ENCODE assay signal across 1 cellular context in the genomic region with DNA sequence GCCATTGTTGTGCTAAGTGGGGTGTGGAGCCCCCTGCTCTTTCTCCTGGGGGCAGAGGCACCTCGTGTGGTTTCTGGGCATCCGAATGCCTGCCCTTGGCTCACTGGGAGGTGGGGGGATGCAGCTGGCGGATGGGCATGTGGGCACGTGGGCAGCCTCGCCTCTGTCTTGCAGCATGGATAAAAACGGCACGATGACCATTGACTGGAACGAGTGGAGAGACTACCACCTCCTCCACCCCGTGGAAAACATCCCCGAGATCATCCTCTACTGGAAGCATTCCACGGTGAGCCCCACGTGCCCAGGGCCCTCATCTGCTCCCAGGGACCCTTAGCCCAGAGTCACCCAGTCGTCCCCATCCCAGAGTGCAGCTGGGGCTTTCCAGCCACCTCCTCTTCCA.
A peak's percentile ranks its signal among the peaks of the same experiment; 100 is the strongest.
TF ChIP-seq lines count a peak whose summit lies in the region.

No MANE protein-coding gene starts in this region.

TF ChIP-seq in HepG2, 621 proteins besides CTCF, POLR2A, EP300 and RAD21:
- TF ChIP-seq, protein P1, sequence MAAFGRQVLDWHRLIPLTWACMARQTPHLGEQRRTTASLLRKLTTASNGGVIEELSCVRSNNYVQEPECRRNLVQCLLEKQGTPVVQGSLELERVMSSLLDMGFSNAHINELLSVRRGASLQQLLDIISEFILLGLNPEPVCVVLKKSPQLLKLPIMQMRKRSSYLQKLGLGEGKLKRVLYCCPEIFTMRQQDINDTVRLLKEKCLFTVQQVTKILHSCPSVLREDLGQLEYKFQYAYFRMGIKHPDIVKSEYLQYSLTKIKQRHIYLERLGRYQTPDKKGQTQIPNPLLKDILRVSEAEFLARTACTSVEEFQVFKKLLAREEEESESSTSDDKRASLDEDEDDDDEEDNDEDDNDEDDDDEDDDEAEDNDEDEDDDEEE (CRISPR knock-in tag; IDR thresholded peaks at IDR 0.05) = no peak
- TF ChIP-seq ZNF138 (CRISPR knock-in tag; IDR thresholded peaks at IDR 0.05; ENCODE audit: low read depth) = 0 out of 2 replicates have a peak, but pooled peaks have one; percentile 12
- TF ChIP-seq ZNF136 (CRISPR knock-in tag; IDR thresholded peaks at IDR 0.05; ENCODE audit: low read depth) = no peak
- no peak for TF ChIP-seq ZKSCAN8 (CRISPR knock-in tag; IDR thresholded peaks at IDR 0.05; ENCODE audit: borderline replicate concordance)
- TF ChIP-seq STAG1 (CRISPR knock-in tag; IDR thresholded peaks at IDR 0.05) = no peak
- TF ChIP-seq, protein P2, sequence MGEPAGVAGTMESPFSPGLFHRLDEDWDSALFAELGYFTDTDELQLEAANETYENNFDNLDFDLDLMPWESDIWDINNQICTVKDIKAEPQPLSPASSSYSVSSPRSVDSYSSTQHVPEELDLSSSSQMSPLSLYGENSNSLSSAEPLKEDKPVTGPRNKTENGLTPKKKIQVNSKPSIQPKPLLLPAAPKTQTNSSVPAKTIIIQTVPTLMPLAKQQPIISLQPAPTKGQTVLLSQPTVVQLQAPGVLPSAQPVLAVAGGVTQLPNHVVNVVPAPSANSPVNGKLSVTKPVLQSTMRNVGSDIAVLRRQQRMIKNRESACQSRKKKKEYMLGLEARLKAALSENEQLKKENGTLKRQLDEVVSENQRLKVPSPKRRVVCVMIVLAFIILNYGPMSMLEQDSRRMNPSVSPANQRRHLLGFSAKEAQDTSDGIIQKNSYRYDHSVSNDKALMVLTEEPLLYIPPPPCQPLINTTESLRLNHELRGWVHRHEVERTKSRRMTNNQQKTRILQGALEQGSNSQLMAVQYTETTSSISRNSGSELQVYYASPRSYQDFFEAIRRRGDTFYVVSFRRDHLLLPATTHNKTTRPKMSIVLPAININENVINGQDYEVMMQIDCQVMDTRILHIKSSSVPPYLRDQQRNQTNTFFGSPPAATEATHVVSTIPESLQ (CRISPR knock-in tag; conservative IDR thresholded peaks at IDR 0.05) = no peak
- 0 out of 2 replicates have a peak, but pooled peaks have one; percentile 22 for TF ChIP-seq RBFOX2 (IDR thresholded peaks at IDR 0.05; ENCODE audit: low read depth, low read length)
- no peak for TF ChIP-seq ZNF317 (CRISPR knock-in tag; IDR thresholded peaks at IDR 0.05)
- TF ChIP-seq ZNF737 (CRISPR knock-in tag; IDR thresholded peaks at IDR 0.05; ENCODE audit: borderline replicate concordance) = no peak
- no peak for TF ChIP-seq GTF3A (CRISPR knock-in tag; conservative IDR thresholded peaks at IDR 0.05)
- 0 out of 2 replicates have a peak, but pooled peaks have one; percentile 70 for TF ChIP-seq HNRNPL (IDR thresholded peaks at IDR 0.05; ENCODE audit: low read depth, low read length)
- TF ChIP-seq, protein P3, sequence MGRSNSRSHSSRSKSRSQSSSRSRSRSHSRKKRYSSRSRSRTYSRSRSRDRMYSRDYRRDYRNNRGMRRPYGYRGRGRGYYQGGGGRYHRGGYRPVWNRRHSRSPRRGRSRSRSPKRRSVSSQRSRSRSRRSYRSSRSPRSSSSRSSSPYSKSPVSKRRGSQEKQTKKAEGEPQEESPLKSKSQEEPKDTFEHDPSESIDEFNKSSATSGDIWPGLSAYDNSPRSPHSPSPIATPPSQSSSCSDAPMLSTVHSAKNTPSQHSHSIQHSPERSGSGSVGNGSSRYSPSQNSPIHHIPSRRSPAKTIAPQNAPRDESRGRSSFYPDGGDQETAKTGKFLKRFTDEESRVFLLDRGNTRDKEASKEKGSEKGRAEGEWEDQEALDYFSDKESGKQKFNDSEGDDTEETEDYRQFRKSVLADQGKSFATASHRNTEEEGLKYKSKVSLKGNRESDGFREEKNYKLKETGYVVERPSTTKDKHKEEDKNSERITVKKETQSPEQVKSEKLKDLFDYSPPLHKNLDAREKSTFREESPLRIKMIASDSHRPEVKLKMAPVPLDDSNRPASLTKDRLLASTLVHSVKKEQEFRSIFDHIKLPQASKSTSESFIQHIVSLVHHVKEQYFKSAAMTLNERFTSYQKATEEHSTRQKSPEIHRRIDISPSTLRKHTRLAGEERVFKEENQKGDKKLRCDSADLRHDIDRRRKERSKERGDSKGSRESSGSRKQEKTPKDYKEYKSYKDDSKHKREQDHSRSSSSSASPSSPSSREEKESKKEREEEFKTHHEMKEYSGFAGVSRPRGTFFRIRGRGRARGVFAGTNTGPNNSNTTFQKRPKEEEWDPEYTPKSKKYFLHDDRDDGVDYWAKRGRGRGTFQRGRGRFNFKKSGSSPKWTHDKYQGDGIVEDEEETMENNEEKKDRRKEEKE (IDR thresholded peaks at IDR 0.05) = no peak
- TF ChIP-seq, protein P4, sequence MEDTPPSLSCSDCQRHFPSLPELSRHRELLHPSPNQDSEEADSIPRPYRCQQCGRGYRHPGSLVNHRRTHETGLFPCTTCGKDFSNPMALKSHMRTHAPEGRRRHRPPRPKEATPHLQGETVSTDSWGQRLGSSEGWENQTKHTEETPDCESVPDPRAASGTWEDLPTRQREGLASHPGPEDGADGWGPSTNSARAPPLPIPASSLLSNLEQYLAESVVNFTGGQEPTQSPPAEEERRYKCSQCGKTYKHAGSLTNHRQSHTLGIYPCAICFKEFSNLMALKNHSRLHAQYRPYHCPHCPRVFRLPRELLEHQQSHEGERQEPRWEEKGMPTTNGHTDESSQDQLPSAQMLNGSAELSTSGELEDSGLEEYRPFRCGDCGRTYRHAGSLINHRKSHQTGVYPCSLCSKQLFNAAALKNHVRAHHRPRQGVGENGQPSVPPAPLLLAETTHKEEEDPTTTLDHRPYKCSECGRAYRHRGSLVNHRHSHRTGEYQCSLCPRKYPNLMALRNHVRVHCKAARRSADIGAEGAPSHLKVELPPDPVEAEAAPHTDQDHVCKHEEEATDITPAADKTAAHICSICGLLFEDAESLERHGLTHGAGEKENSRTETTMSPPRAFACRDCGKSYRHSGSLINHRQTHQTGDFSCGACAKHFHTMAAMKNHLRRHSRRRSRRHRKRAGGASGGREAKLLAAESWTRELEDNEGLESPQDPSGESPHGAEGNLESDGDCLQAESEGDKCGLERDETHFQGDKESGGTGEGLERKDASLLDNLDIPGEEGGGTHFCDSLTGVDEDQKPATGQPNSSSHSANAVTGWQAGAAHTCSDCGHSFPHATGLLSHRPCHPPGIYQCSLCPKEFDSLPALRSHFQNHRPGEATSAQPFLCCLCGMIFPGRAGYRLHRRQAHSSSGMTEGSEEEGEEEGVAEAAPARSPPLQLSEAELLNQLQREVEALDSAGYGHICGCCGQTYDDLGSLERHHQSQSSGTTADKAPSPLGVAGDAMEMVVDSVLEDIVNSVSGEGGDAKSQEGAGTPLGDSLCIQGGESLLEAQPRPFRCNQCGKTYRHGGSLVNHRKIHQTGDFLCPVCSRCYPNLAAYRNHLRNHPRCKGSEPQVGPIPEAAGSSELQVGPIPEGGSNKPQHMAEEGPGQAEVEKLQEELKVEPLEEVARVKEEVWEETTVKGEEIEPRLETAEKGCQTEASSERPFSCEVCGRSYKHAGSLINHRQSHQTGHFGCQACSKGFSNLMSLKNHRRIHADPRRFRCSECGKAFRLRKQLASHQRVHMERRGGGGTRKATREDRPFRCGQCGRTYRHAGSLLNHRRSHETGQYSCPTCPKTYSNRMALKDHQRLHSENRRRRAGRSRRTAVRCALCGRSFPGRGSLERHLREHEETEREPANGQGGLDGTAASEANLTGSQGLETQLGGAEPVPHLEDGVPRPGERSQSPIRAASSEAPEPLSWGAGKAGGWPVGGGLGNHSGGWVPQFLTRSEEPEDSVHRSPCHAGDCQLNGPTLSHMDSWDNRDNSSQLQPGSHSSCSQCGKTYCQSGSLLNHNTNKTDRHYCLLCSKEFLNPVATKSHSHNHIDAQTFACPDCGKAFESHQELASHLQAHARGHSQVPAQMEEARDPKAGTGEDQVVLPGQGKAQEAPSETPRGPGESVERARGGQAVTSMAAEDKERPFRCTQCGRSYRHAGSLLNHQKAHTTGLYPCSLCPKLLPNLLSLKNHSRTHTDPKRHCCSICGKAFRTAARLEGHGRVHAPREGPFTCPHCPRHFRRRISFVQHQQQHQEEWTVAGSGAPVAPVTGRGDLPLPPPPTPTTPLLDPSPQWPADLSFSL (CRISPR knock-in tag; IDR thresholded peaks at IDR 0.05) = no peak
- no peak for TF ChIP-seq ZNF30 (CRISPR knock-in tag; IDR thresholded peaks at IDR 0.05)
- no peak for TF ChIP-seq MXD4 (CRISPR knock-in tag; IDR thresholded peaks at IDR 0.05)
- TF ChIP-seq, protein P5, sequence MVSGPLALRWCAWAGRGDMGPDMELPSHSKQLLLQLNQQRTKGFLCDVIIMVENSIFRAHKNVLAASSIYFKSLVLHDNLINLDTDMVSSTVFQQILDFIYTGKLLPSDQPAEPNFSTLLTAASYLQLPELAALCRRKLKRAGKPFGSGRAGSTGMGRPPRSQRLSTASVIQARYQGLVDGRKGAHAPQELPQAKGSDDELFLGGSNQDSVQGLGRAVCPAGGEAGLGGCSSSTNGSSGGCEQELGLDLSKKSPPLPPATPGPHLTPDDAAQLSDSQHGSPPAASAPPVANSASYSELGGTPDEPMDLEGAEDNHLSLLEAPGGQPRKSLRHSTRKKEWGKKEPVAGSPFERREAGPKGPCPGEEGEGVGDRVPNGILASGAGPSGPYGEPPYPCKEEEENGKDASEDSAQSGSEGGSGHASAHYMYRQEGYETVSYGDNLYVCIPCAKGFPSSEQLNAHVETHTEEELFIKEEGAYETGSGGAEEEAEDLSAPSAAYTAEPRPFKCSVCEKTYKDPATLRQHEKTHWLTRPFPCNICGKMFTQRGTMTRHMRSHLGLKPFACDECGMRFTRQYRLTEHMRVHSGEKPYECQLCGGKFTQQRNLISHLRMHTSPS (CRISPR knock-in tag; IDR thresholded peaks at IDR 0.05; ENCODE audit: low read depth) = no peak
- TF ChIP-seq RBM39 (IDR thresholded peaks at IDR 0.05; ENCODE audit: low read depth, low read length, poor library complexity, severe bottlenecking) = no peak
- TF ChIP-seq ZBTB38 (CRISPR knock-in tag; IDR thresholded peaks at IDR 0.05) = 0 out of 2 replicates have a peak, but pooled peaks have one; percentile 21
- no peak for TF ChIP-seq NR2F1 (CRISPR knock-in tag; IDR thresholded peaks at IDR 0.05)
- TF ChIP-seq AKAP8 (CRISPR knock-in tag; IDR thresholded peaks at IDR 0.05) = no peak
- no peak for TF ChIP-seq CCAR2 (optimal IDR thresholded peaks at IDR 0.05; ENCODE audit: low read depth, low read length)
